In genomic region chr3:147377412-147378185, GRCh38 we compare ENCODE assay signal across 31 cellular contexts. TPM values are rescaled to one million over a fixed set of nuclear protein-coding genes. Genes with fewer than 3 reads are reported as not detected.
DNase-seq lines count a peak whose midpoint lies in the region; TF ChIP-seq lines count a peak whose summit lies in the region.
"Had no signal": no experiment of that assay in that cellular context is flagged by ENCODE, and none has a peak within 500 bp of the region (broad histone marks: within the 10 kb centered on the region; RNA-seq: fewer than 3 reads in every experiment).

No MANE protein-coding gene starts in this region.

- intact Hi-C loops in uterus (cut with DNase I; ENCODE audit: low total_unique reads) = no loop called here

- H3K4me2 ChIP-seq in mesenchymal stem cell (ENCODE audit: low read length, poor library complexity, severe bottlenecking) = peak overlapping the region; percentile 63
- H3K4me2 ChIP-seq in skeletal muscle satellite cell (ENCODE audit: low read length) = peak overlapping the region; percentile 31
- H3K4me2 ChIP-seq: BLaER1 had no signal

- H2AFZ ChIP-seq in mesenchymal stem cell (ENCODE audit: low read depth, low read length) = no peak overlapping the region

- no peaks in the 10 kb centered on the region for H3K36me3 Mint-ChIP-seq in endodermal cell (ENCODE audit: low read depth)
- H3K36me3 Mint-ChIP-seq: mesothelial cell of epicardium had no signal

- H3K4me3 ChIP-seq in HUES6 (ENCODE audit: low read depth, low read length) = peak overlapping the region; percentile 52
- H3K4me3 ChIP-seq in endodermal cell (ENCODE audit: low read length) = no peak overlapping the region
- H3K4me3 ChIP-seq in mesenchymal stem cell (ENCODE audit: insufficient read depth in 1 of 2, low read depth in 1 of 2, low read length in 2 of 2) = no peak overlapping the region
- no peak overlapping the region for H3K4me3 ChIP-seq in skeletal muscle satellite cell (ENCODE audit: low read length)
- no peak overlapping the region for H3K4me3 ChIP-seq in uterus
- H3K4me3 ChIP-seq: BLaER1, left ventricle myocardium inferior, ovary, spleen had no signal

- H3K27me3 ChIP-seq in HUES6 (ENCODE audit: control insufficient read depth, insufficient read depth, low read length) (peaks cover 99% of the 10 kb centered on the region), endodermal cell (ENCODE audit: control insufficient read depth, insufficient read depth, low read length, poor library complexity, severe bottlenecking) (peaks cover 100% of the 10 kb centered on the region), mesenchymal stem cell (ENCODE audit: control insufficient read depth in 1 of 2, insufficient read depth in 1 of 2, low read length in 2 of 2) (peaks cover 67 to 99% of the 10 kb centered on the region in 2 experiments), skeletal muscle satellite cell (ENCODE audit: control insufficient read depth, insufficient read depth, low read length) (peaks cover 24% of the 10 kb centered on the region), uterus (peaks cover 0 to 88% of the 10 kb centered on the region in 2 donors)
- H3K27me3 ChIP-seq: ovary had no signal

- H3K23ac ChIP-seq in mesenchymal stem cell (ENCODE audit: low read length in 2 of 2) = no peak overlapping the region

- no peak overlapping the region for H2BK15ac ChIP-seq in mesenchymal stem cell (ENCODE audit: low read depth, poor library complexity, severe bottlenecking)

- no peak overlapping the region for H3K27ac Mint-ChIP-seq in endodermal cell
- H3K27ac Mint-ChIP-seq: activated naive CD8-positive, alpha-beta T cell treated with anti-CD3 and anti-CD28 coated beads, Interleukin-2, amount 50 U/mL, for 24 hours; mesothelial cell of epicardium; T-helper 17 cell had no signal

- H3K4ac ChIP-seq in mesenchymal stem cell (ENCODE audit: low read depth in 1 of 2, low read length in 2 of 2) = no peak overlapping the region

- H3K79me1 ChIP-seq in mesenchymal stem cell (replicated peaks; ENCODE audit: low read length, poor library complexity, severe bottlenecking) = no peaks in the 10 kb centered on the region

- H3K9me3 Mint-ChIP-seq in endodermal cell = no peaks in the 10 kb centered on the region
- H3K9me3 Mint-ChIP-seq: mesothelial cell of epicardium had no signal

- no peak overlapping the region for H2BK12ac ChIP-seq in mesenchymal stem cell (ENCODE audit: low read length in 2 of 2)

- no peak overlapping the region for H4K91ac ChIP-seq in mesenchymal stem cell (ENCODE audit: low read length)

- TF ChIP-seq CTCF in endodermal cell (conservative IDR thresholded peaks at IDR 0.05) (no peak), uterus (IDR thresholded peaks at IDR 0.05) (no peak)

- H3K4me1 Mint-ChIP-seq in endodermal cell = peaks cover 27% of the 10 kb centered on the region
- H3K4me1 Mint-ChIP-seq: activated naive CD8-positive, alpha-beta T cell treated with anti-CD3 and anti-CD28 coated beads, Interleukin-2, amount 50 U/mL, for 24 hours; central memory CD8-positive, alpha-beta T cell; mesothelial cell of epicardium; naive B cell; T-helper 17 cell had no signal

- 4 to 12% methylated on average over 8 to 20 of the region's 20 CpGs for WGBS in endodermal cell (ENCODE audit: insufficient coverage in 1 of 2, insufficient read length in 1 of 2), 2 experiments
- 2% methylated on average over 18 of the region's 20 CpGs for WGBS in mesenchymal stem cell

- H3K36me3 ChIP-seq in HUES6 (ENCODE audit: control insufficient read depth, insufficient read depth, low read length) = no peaks in the 10 kb centered on the region
- no peaks in the 10 kb centered on the region for H3K36me3 ChIP-seq in endodermal cell (ENCODE audit: control insufficient read depth, insufficient read depth, low read length)
- no peaks in the 10 kb centered on the region for H3K36me3 ChIP-seq in mesenchymal stem cell (ENCODE audit: control insufficient read depth in 1 of 2, insufficient read depth in 2 of 2, low read depth in 1 of 2, low read length in 2 of 2)
- H3K36me3 ChIP-seq in skeletal muscle satellite cell (ENCODE audit: insufficient read depth, low read length) = no peaks in the 10 kb centered on the region
- no peaks in the 10 kb centered on the region for H3K36me3 ChIP-seq in uterus
- H3K36me3 ChIP-seq: BLaER1, left ventricle myocardium inferior, ovary, spleen had no signal

- no peak overlapping the region for H2AK5ac ChIP-seq in mesenchymal stem cell (ENCODE audit: low read length, severe bottlenecking)

- H3K27ac ChIP-seq in HUES6 (ENCODE audit: low read depth, low read length) = no peak overlapping the region
- H3K27ac ChIP-seq in endodermal cell (ENCODE audit: low read depth, low read length) = peak overlapping the region; percentile 87
- H3K27ac ChIP-seq in mesenchymal stem cell (ENCODE audit: low read length, poor library complexity, severe bottlenecking) = no peak overlapping the region
- no peak overlapping the region for H3K27ac ChIP-seq in uterus
- H3K27ac ChIP-seq: BLaER1, left ventricle myocardium inferior, ovary, spleen had no signal

- no peak overlapping the region for H2BK5ac ChIP-seq in mesenchymal stem cell (ENCODE audit: low read depth, low read length, poor library complexity, severe bottlenecking)

- no peak overlapping the region for H3K18ac ChIP-seq in mesenchymal stem cell (ENCODE audit: low read depth in 1 of 2, low read length in 2 of 2)

- H3K9me3 ChIP-seq in HUES6 (ENCODE audit: control insufficient read depth, insufficient read depth, low read depth, low read length) = no peaks in the 10 kb centered on the region
- H3K9me3 ChIP-seq in endodermal cell (ENCODE audit: control insufficient read depth, low read length) = no peaks in the 10 kb centered on the region
- H3K9me3 ChIP-seq in mesenchymal stem cell (ENCODE audit: control insufficient read depth, low read length) = peaks cover 13% of the 10 kb centered on the region
- H3K9me3 ChIP-seq in skeletal muscle satellite cell (replicated peaks; ENCODE audit: low read length) = no peaks in the 10 kb centered on the region
- no peaks in the 10 kb centered on the region for H3K9me3 ChIP-seq in uterus
- H3K9me3 ChIP-seq: left ventricle myocardium inferior, ovary had no signal

- peak overlapping the region; percentile 1 for H3K9ac ChIP-seq in HUES6 (ENCODE audit: low read length)
- H3K9ac ChIP-seq in endodermal cell (ENCODE audit: extremely low read depth, low read length, poor library complexity, severe bottlenecking) = no peak overlapping the region
- H3K9ac ChIP-seq in mesenchymal stem cell (ENCODE audit: low read length) = no peak overlapping the region
- no peak overlapping the region for H3K9ac ChIP-seq in skeletal muscle satellite cell (ENCODE audit: low read depth, low read length)
- H3K9ac ChIP-seq: BLaER1 had no signal

- peak; percentile 89 for DNase-seq in endodermal cell
- no peak for DNase-seq in mesenchymal stem cell
- DNase-seq in OCI-M1 (lab: John Stamatoyannopoulos, UW) = no peak
- no peak for DNase-seq in uterus
- no peak for DNase-seq in NOMO-1 treated with dmso at 0.1 percent for 144 hours (lab: John Stamatoyannopoulos, UW; ENCODE audit: unreplicated experiment)
- DNase-seq: activated CD4-positive, alpha-beta T cell treated with anti-CD3 and anti-CD28 coated beads for 1 hour; activated gamma-delta T cell; activated naive CD8-positive, alpha-beta T cell treated with anti-CD3 and anti-CD28 coated beads, Interleukin-2, amount 50 U/mL, for 24 hours; GF-D8; Karpas-422; left ventricle myocardium inferior; naive B cell; NCI-H1436; NCI-H510A; ovary; PC-3; spleen; stimulated activated CD4-positive, alpha-beta T cell treated with anti-CD3 and anti-CD28 coated beads, Interleukin-4, amount 100 ng/mL, for 1 hour; T-helper 17 cell; trophoblast cell had no signal

- no peak overlapping the region for H3K14ac ChIP-seq in mesenchymal stem cell (ENCODE audit: low read length in 2 of 2)

- no peak for TF ChIP-seq POLR2A in uterus (IDR thresholded peaks at IDR 0.05)

- H2BK120ac ChIP-seq in mesenchymal stem cell (ENCODE audit: low read depth, low read length) = no peak overlapping the region

- H3K4me3 Mint-ChIP-seq in endodermal cell = peak overlapping the region; percentile 42
- H3K4me3 Mint-ChIP-seq: activated naive CD8-positive, alpha-beta T cell treated with anti-CD3 and anti-CD28 coated beads, Interleukin-2, amount 50 U/mL, for 24 hours; central memory CD8-positive, alpha-beta T cell; mesothelial cell of epicardium; naive B cell; T-helper 17 cell had no signal

- peaks cover 49% of the 10 kb centered on the region for H3K4me1 ChIP-seq in HUES6 (ENCODE audit: control insufficient read depth, insufficient read depth, low read length)
- peaks cover 4% of the 10 kb centered on the region for H3K4me1 ChIP-seq in endodermal cell (ENCODE audit: control insufficient read depth, insufficient read depth, low read length)
- H3K4me1 ChIP-seq in mesenchymal stem cell (ENCODE audit: control insufficient read depth, insufficient read depth, low read depth, low read length) = peaks cover 6% of the 10 kb centered on the region
- no peaks in the 10 kb centered on the region for H3K4me1 ChIP-seq in skeletal muscle satellite cell (ENCODE audit: control insufficient read depth, insufficient read depth, low read length)
- no peaks in the 10 kb centered on the region for H3K4me1 ChIP-seq in uterus
- H3K4me1 ChIP-seq: BLaER1, left ventricle myocardium inferior, spleen had no signal

- H3K27me3 Mint-ChIP-seq in endodermal cell (ENCODE audit: insufficient read depth) = peaks cover 99% of the 10 kb centered on the region

- H4K8ac ChIP-seq in mesenchymal stem cell (ENCODE audit: low read length) = peak overlapping the region; percentile 5

RNA-seq across cellular contexts. Expression of gene ZIC4, which starts 28.7 kb away (rescaled TPM):
- total RNA-seq in endodermal cell = not detected
- polyA plus RNA-seq in endodermal cell (2013, experiment 1 of 2) = 25.3 TPM
- 26.4 TPM for polyA plus RNA-seq in endodermal cell (2013, experiment 2 of 2)
- not detected for polyA plus RNA-seq in mesenchymal stem cell (2013, experiment 1 of 2)
- polyA plus RNA-seq in mesenchymal stem cell (2013, experiment 2 of 2) = not detected
- 0.44 TPM in 1 of 2 replicates, not detected in the other for total RNA-seq in skeletal muscle satellite cell (2012; rRNA removed)
- total RNA-seq in uterus = not detected
- total RNA-seq: dermis microvascular lymphatic vessel endothelial cell, glomerular endothelial cell, HepG2, left ventricle myocardium inferior, mesothelial cell of epicardium, ovary, PC-3, renal cortical epithelial cell, Right ventricle myocardium inferior, spleen, T-helper 17 cell had no signal
- polyA plus RNA-seq: AG04450, HepG2, ovary, spleen had no signal

RNA-seq across cellular contexts. Expression of gene ZIC1, which starts 31.6 kb away (rescaled TPM):
- not detected for total RNA-seq in endodermal cell
- 178 TPM for polyA plus RNA-seq in endodermal cell (2013, experiment 1 of 2)
- polyA plus RNA-seq in endodermal cell (2013, experiment 2 of 2) = 163 TPM
- polyA plus RNA-seq in mesenchymal stem cell (2013, experiment 1 of 2) = 0.17 TPM
- polyA plus RNA-seq in mesenchymal stem cell (2013, experiment 2 of 2) = 0.14 TPM
- under 0.01 and 1.1 TPM in 2 replicates for total RNA-seq in skeletal muscle satellite cell (2012; rRNA removed)
- not detected for total RNA-seq in uterus
- total RNA-seq: dermis microvascular lymphatic vessel endothelial cell, HepG2, left ventricle myocardium inferior, PC-3, renal cortical epithelial cell, Right ventricle myocardium inferior, spleen, T-helper 17 cell had no signal
- polyA plus RNA-seq: AG04450, HepG2, spleen had no signal
